14 cellular contexts compared by ENCODE assay signal in the genomic region with DNA sequence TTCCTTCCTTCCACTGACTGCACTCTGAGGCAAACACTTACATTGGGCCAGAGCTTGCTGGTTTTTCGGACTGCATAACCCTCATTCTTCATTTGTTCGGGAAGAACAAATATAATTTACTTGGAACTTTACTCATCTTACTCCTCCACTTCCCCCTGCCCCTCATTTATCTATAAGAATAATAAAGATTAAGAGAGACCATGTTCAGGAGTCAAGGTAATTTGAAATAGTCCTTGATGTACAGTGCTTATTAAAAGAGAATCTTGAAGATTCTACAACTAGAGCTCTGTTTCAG.
DNase-seq lines count a peak whose midpoint lies in the region; ATAC-seq and TF ChIP-seq lines count a peak whose summit lies in the region.
"Had no signal": no experiment of that assay in that cellular context is flagged by ENCODE, and none has a peak within 500 bp of the region (broad histone marks: within the 10 kb centered on the region; RNA-seq: fewer than 3 reads in every experiment).

No MANE protein-coding gene starts in this region.

- H3K4me1 ChIP-seq in A673 (ENCODE audit: insufficient read depth, low read length, poor library complexity, severe bottlenecking) (peaks cover 62% of the 10 kb centered on the region), IMR-90 (ENCODE audit: control insufficient read depth, insufficient read depth, low read length) (no peaks in the 10 kb centered on the region), mammary epithelial cell (ENCODE audit: insufficient read depth, low read length) (no peaks in the 10 kb centered on the region)

- peaks cover 12% of the 10 kb centered on the region for H3K9me3 Mint-ChIP-seq in WTC11
- peaks cover 0 to 17% (median 8%) of the 10 kb centered on the region in 7 donors for H3K9me3 Mint-ChIP-seq in naive B cell

- H3K36me3 Mint-ChIP-seq in WTC11 (peaks cover 8% of the 10 kb centered on the region), naive B cell (peaks cover 0 to 5% of the 10 kb centered on the region in 2 donors)

- no peaks in the 10 kb centered on the region for H3K79me2 ChIP-seq in mammary epithelial cell (ENCODE audit: insufficient read depth, low read length)

- H4K20me1 ChIP-seq in IMR-90 (ENCODE audit: insufficient read depth, low read length) (no peaks in the 10 kb centered on the region), mammary epithelial cell (ENCODE audit: insufficient read depth, low read length) (no peaks in the 10 kb centered on the region)

- H3K4me2 ChIP-seq in IMR-90 (ENCODE audit: low read depth, low read length) = no peak overlapping the region
- H3K4me2 ChIP-seq in mammary epithelial cell (ENCODE audit: insufficient read depth, low read depth, low read length) = no peak overlapping the region
- H3K4me2 ChIP-seq: SK-N-SH had no signal

- H2AK5ac ChIP-seq in IMR-90 (ENCODE audit: low read depth, low read length) = 0 out of 2 replicates have a peak overlapping the region, but pooled peaks have one; percentile 26

- H4K91ac ChIP-seq in IMR-90 (ENCODE audit: insufficient read depth, low read depth, low read length) = no peak overlapping the region

- no peak overlapping the region for H3K23ac ChIP-seq in IMR-90 (ENCODE audit: low read depth, low read length)

- CTCF ChIA-PET in A673 (lab: Charles Lee) (interaction anchor here (0.6 to 2.0 kb wide), 2 partner anchors 67 to 727 kb away, joined by 4 to 7 read pairs; no protein-coding TSS in a partner anchor), IMR-90 (lab: Yijun Ruan, JAX) (interaction anchor here (0.6 kb wide), 1 partner anchor 65 kb away, joined by 7 read pairs; no protein-coding TSS in a partner anchor), WTC11 (lab: Charles Lee) (interaction anchor here (1.2 kb wide), 1 partner anchor 67 kb away, joined by 4 read pairs; no protein-coding TSS in a partner anchor), mammary epithelial cell (lab: Charles Lee; ENCODE audit: low non-redundant PET) (no interaction called here)

- H3K9ac ChIP-seq in IMR-90 (ENCODE audit: low read depth, low read length) (no peak overlapping the region), mammary epithelial cell (ENCODE audit: insufficient read depth, low read length) (no peak overlapping the region)
- H3K9ac ChIP-seq: SK-N-SH had no signal

- no peaks in the 10 kb centered on the region; the same call in 1 of the 2 replicates for H3K27me3 Mint-ChIP-seq in WTC11 (ENCODE audit: low read depth)
- no peaks in the 10 kb centered on the region for H3K27me3 Mint-ChIP-seq in naive B cell
- H3K27me3 Mint-ChIP-seq: CD4-positive, alpha-beta memory T cell had no signal

- H3K27ac ChIP-seq in A673 (ENCODE audit: low read depth, low read length, poor library complexity, severe bottlenecking) (peak overlapping the region; percentile 97), IMR-90 (ENCODE audit: insufficient read depth, low read length) (no peak overlapping the region), mammary epithelial cell (ENCODE audit: insufficient read depth, low read depth, low read length) (no peak overlapping the region)

- no peak overlapping the region for H4K8ac ChIP-seq in IMR-90 (ENCODE audit: low read depth in 2 of 2, low read length in 2 of 2)

- ATAC-seq in IMR-90 (ENCODE audit: low read depth) (no peak), WTC11 (no peak), naive B cell (ENCODE audit: low read depth in 2 of 2) (peak in 1 of 2 donors; percentile 7), GM18907 (IDR thresholded peaks at IDR 0.05; ENCODE audit: unreplicated experiment) (no peak), GM21529 (IDR thresholded peaks at IDR 0.05; ENCODE audit: unreplicated experiment) (no peak)
- ATAC-seq: Panc1, Right ventricle myocardium inferior had no signal

- no peak overlapping the region for H4K5ac ChIP-seq in IMR-90 (ENCODE audit: low read depth, low read length)

- TF ChIP-seq CTCF in A673 (conservative IDR thresholded peaks at IDR 0.05; ENCODE audit: low read depth, low read length) (no peak), IMR-90 (conservative IDR thresholded peaks at IDR 0.05; ENCODE audit: low read depth, low read length) (no peak), WTC11 (IDR thresholded peaks at IDR 0.05) (no peak), mammary epithelial cell (conservative IDR thresholded peaks at IDR 0.05 in 1 of 2, IDR thresholded peaks at IDR 0.05 in 1 of 2; ENCODE audit: extremely low read depth in 1 of 2, insufficient read depth in 1 of 2, low read depth in 1 of 2, low read length in 2 of 2) (no peak)

- H3K79me1 ChIP-seq in IMR-90 (ENCODE audit: low read depth in 1 of 2, low read length in 2 of 2) = peaks cover 0 to 6% of the 10 kb centered on the region in 2 experiments; a peak in 2 of 4 replicates

- no peak overlapping the region for H2BK20ac ChIP-seq in IMR-90 (ENCODE audit: low read depth, low read length)

- H2BK5ac ChIP-seq in IMR-90 (ENCODE audit: low read depth, low read length, poor library complexity, severe bottlenecking) = no peak overlapping the region

- POLR2A ChIA-PET in A673 (lab: Charles Lee; ENCODE audit: low non-redundant PET) = interaction anchor here (0.6 kb wide), 1 partner anchor 520 kb away, joined by 3 read pairs; no protein-coding TSS in a partner anchor
- POLR2A ChIA-PET in IMR-90 (lab: Charles Lee; ENCODE audit: unreplicated experiment) = no interaction called here
- POLR2A ChIA-PET in WTC11 (lab: Charles Lee) = no interaction called here

- no peak overlapping the region for H2AK9ac ChIP-seq in IMR-90 (replicated peaks; ENCODE audit: low read depth, low read length, poor library complexity)

- H3K4me1 Mint-ChIP-seq in WTC11 (peaks cover 34% of the 10 kb centered on the region), naive B cell (peaks cover 46 to 81% (median 47%) of the 10 kb centered on the region in 3 donors)

- TF ChIP-seq POLR2A in IMR-90 (IDR thresholded peaks at IDR 0.05; ENCODE audit: low read depth, low read length) = no peak

- H3K27ac Mint-ChIP-seq in WTC11 = peak overlapping the region; percentile 65
- H3K27ac Mint-ChIP-seq in naive B cell = peak overlapping the region; percentile 91 to 99 (median 97)

- H3K4me3 Mint-ChIP-seq in WTC11 = no peak overlapping the region
- H3K4me3 Mint-ChIP-seq in naive B cell = peak overlapping the region; percentile 62 to 92 (median 78)

- no CpG with 5 or more reads among the region's 2 CpGs for WGBS in IMR-90 (ENCODE audit: extremely low coverage in 2 of 2, insufficient read length in 1 of 2), 2 experiments
- 91% methylated on average over 2 of the region's 2 CpGs for WGBS in mammary epithelial cell (ENCODE audit: low coverage, missing lambda C conversion rate)

- 0 out of 3 replicates have a peak overlapping the region, but pooled peaks have one; percentile 60 for H2BK15ac ChIP-seq in IMR-90 (ENCODE audit: low read depth, low read length)

- H3K9me3 ChIP-seq in A673 (ENCODE audit: low read depth, low read length, poor library complexity, severe bottlenecking) (no peaks in the 10 kb centered on the region), IMR-90 (ENCODE audit: control insufficient read depth, insufficient read depth, low read length) (no peaks in the 10 kb centered on the region), mammary epithelial cell (replicated peaks; ENCODE audit: insufficient read depth, low read length) (no peaks in the 10 kb centered on the region)
- H3K9me3 ChIP-seq: SK-N-SH had no signal

- H2BK120ac ChIP-seq in IMR-90 (ENCODE audit: low read depth, low read length) = no peak overlapping the region

- H2AFZ ChIP-seq in IMR-90 (replicated peaks; ENCODE audit: low read length, poor library complexity) = no peak overlapping the region
- H2AFZ ChIP-seq in mammary epithelial cell (ENCODE audit: low read depth, low read length) = no peak overlapping the region

- no TSS peak for BruUV-seq in A673 (replicated peaks; lab: Mats Ljungman, UMichigan)
- no TSS peak for BruUV-seq in IMR-90 (replicated peaks; lab: Mats Ljungman, UMichigan)
- no TSS peak for BruUV-seq in mammary epithelial cell (replicated peaks; lab: Mats Ljungman, UMichigan)

- no peak overlapping the region for H3K4ac ChIP-seq in IMR-90 (ENCODE audit: low read depth, low read length)

- dilution Hi-C loops in IMR-90 (cut with HindIII; ENCODE audit: low sequenced_read_pairs, unreplicated experiment) = no loop called here
- dilution Hi-C loops in mammary epithelial cell (cut with HindIII; ENCODE audit: low sequenced_read_pairs) = no loop called here

- H3K27me3 ChIP-seq in A673 (replicated peaks; ENCODE audit: insufficient read depth, low read depth, low read length, poor library complexity) (no peaks in the 10 kb centered on the region), IMR-90 (ENCODE audit: control insufficient read depth, insufficient read depth, low read length) (no peaks in the 10 kb centered on the region), mammary epithelial cell (ENCODE audit: insufficient read depth, low read length) (no peaks in the 10 kb centered on the region)

- peak; percentile 91 for DNase-seq in A673 (ENCODE audit: low spot score)
- no peak for DNase-seq in IMR-90
- DNase-seq in WTC11 (ENCODE audit: low spot score) = no peak
- no peak for DNase-seq in naive B cell
- no peak for DNase-seq in mammary epithelial cell
- DNase-seq in NCI-H2107 (lab: John Stamatoyannopoulos, UW) = no peak
- DNase-seq: 8988T; CD4-positive, alpha-beta memory T cell; DMS79; SK-N-SH had no signal

- in situ Hi-C loops in IMR-90 (cut with MboI; ENCODE audit: low sequenced_read_pairs) (no loop called here), mammary epithelial cell (cut with MboI; ENCODE audit: low sequenced_read_pairs in 2 of 2) (no loop called here)

- no peaks in the 10 kb centered on the region for H3K9me1 ChIP-seq in IMR-90 (ENCODE audit: insufficient read depth, low read length)

- peak overlapping the region; percentile 30 for H3K4me3 ChIP-seq in A673 (ENCODE audit: low read depth, low read length, poor library complexity, severe bottlenecking)
- no peak overlapping the region for H3K4me3 ChIP-seq in IMR-90 (ENCODE audit: insufficient read depth, low read depth, low read length)
- no peak overlapping the region for H3K4me3 ChIP-seq in mammary epithelial cell (replicated peaks in 1 of 3; ENCODE audit: insufficient read depth in 1 of 3, low read depth in 2 of 3, low read length in 3 of 3)

- intact Hi-C loops in A673 (cut with micrococcal nuclease; ENCODE audit: unreplicated experiment) = loop anchor here (2.0 to 10.0 kb wide), 6 partner anchors 64 to 1024 kb away; no protein-coding TSS in a partner anchor
- intact Hi-C loops in IMR-90 (cut with micrococcal nuclease) = loop anchor here (2.0 to 10.0 kb wide), 3 partner anchors 66 to 832 kb away; a partner anchor contains a TSS
- intact Hi-C loops in mammary epithelial cell (cut with micrococcal nuclease) = no loop called here

- H3K36me3 ChIP-seq in A673 (ENCODE audit: insufficient read depth, low read length, poor library complexity, severe bottlenecking) = no peaks in the 10 kb centered on the region
- H3K36me3 ChIP-seq in IMR-90 (ENCODE audit: control insufficient read depth, insufficient read depth, low read length) = peaks cover 2% of the 10 kb centered on the region; the same call in 1 of the 2 replicates
- no peaks in the 10 kb centered on the region for H3K36me3 ChIP-seq in mammary epithelial cell (ENCODE audit: insufficient read depth, low read length)

- no peak overlapping the region for H3K14ac ChIP-seq in IMR-90 (replicated peaks; ENCODE audit: low read depth, low read length)

- no peak for TF ChIP-seq RAD21 in IMR-90 (IDR thresholded peaks at IDR 0.05; ENCODE audit: low read length)

- no peak overlapping the region for H3K56ac ChIP-seq in IMR-90 (ENCODE audit: extremely low read depth, insufficient read depth, low read length)

- no peak overlapping the region for H3K18ac ChIP-seq in IMR-90 (ENCODE audit: low read depth, low read length)
